ENCODE assay signal across 1 cellular context in the genomic region with DNA sequence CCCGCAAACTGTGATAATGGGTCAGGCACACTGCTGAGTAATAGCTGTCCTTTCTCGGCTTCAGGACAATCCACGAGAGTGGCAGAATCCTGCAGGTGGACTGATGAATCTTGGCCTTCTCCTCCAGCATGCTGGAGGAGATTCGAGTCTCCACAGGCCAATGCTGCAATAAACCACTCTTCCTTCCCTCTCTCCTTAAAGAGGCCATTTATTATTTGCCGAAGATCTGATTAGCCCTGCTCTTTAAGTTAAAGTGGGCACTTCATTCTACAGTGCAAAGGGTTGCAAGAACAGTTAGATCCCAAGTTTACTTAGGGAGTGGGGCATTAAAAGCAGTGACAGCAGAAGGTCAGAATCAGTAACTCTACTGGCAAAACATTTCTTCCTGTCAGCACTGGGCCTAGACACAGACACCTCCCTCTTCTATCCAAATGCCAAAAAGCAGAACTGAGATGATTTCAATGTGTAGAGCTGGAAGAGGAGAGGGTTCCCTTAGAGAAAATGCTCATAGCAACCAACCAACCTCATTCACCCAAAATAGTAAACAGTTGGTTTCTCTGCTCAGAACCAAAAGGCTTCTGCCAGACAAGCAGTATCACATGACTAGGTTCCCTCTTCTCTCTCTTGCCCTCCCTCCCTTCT.
TF ChIP-seq lines count a peak whose summit lies in the region.

No MANE protein-coding gene starts in this region.

TF ChIP-seq in GM12878, 131 proteins besides CTCF, POLR2A, EP300 and RAD21 (continued from another document and continues in another):
- TF ChIP-seq, protein P1, sequence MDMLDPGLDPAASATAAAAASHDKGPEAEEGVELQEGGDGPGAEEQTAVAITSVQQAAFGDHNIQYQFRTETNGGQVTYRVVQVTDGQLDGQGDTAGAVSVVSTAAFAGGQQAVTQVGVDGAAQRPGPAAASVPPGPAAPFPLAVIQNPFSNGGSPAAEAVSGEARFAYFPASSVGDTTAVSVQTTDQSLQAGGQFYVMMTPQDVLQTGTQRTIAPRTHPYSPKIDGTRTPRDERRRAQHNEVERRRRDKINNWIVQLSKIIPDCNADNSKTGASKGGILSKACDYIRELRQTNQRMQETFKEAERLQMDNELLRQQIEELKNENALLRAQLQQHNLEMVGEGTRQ (IDR thresholded peaks at IDR 0.05; ENCODE audit: borderline replicate concordance, low read depth, low read length) = peak; percentile 32; the same call in 1 of the 2 replicates
- TF ChIP-seq PML (IDR thresholded peaks at IDR 0.05; ENCODE audit: low read length) (no peak), ZNF24 (IDR thresholded peaks at IDR 0.05) (peak; percentile 74), RUNX3 (IDR thresholded peaks at IDR 0.05; ENCODE audit: low read length) (peak; percentile 81), KAT2A (conservative IDR thresholded peaks at IDR 0.05; ENCODE audit: control insufficient read depth, low read depth, low read length) (no peak), RBBP5 (conservative IDR thresholded peaks at IDR 0.05) (no peak), GATAD2B (conservative IDR thresholded peaks at IDR 0.05; ENCODE audit: low read depth) (no peak), MYC (IDR thresholded peaks at IDR 0.05; ENCODE audit: insufficient read depth, insufficient read length, insufficient replicate concordance, low read length, severe bottlenecking) (no peak), YY1 (IDR thresholded peaks at IDR 0.05; ENCODE audit: low read depth, low read length) (no peak), HCFC1 (IDR thresholded peaks at IDR 0.05; ENCODE audit: low read length) (no peak), TCF7 (IDR thresholded peaks at IDR 0.05; ENCODE audit: borderline replicate concordance) (no peak), SMC3 (IDR thresholded peaks at IDR 0.05; ENCODE audit: borderline replicate concordance, low read length) (no peak), EED (IDR thresholded peaks at IDR 0.05; ENCODE audit: low read depth) (peak; percentile 81), POLR2AphosphoS5 (IDR thresholded peaks at IDR 0.05; ENCODE audit: low read length) (no peak), YBX1 (IDR thresholded peaks at IDR 0.05) (no peak), NFYA (IDR thresholded peaks at IDR 0.05; ENCODE audit: borderline replicate concordance, low read depth, low read length) (no peak), STAT1 (conservative IDR thresholded peaks at IDR 0.05) (no peak), ZNF207 (IDR thresholded peaks at IDR 0.05; ENCODE audit: borderline replicate concordance) (no peak), PAX8 (IDR thresholded peaks at IDR 0.05) (no peak), MEF2B (IDR thresholded peaks at IDR 0.05; ENCODE audit: partially characterized antibody, poor library complexity, severe bottlenecking) (peak; percentile 84), CBX5 (IDR thresholded peaks at IDR 0.05; ENCODE audit: low read depth) (no peak), SUPT20H (IDR thresholded peaks at IDR 0.05; ENCODE audit: borderline replicate concordance, control insufficient read depth, low read depth, low read length) (no peak), SRF (IDR thresholded peaks at IDR 0.05; ENCODE audit: low read depth in 2 of 2, low read length in 2 of 2) (no peak)
- TF ChIP-seq, protein P2, sequence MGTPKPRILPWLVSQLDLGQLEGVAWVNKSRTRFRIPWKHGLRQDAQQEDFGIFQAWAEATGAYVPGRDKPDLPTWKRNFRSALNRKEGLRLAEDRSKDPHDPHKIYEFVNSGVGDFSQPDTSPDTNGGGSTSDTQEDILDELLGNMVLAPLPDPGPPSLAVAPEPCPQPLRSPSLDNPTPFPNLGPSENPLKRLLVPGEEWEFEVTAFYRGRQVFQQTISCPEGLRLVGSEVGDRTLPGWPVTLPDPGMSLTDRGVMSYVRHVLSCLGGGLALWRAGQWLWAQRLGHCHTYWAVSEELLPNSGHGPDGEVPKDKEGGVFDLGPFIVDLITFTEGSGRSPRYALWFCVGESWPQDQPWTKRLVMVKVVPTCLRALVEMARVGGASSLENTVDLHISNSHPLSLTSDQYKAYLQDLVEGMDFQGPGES (IDR thresholded peaks at IDR 0.05) = no peak
- TF ChIP-seq, protein P3, sequence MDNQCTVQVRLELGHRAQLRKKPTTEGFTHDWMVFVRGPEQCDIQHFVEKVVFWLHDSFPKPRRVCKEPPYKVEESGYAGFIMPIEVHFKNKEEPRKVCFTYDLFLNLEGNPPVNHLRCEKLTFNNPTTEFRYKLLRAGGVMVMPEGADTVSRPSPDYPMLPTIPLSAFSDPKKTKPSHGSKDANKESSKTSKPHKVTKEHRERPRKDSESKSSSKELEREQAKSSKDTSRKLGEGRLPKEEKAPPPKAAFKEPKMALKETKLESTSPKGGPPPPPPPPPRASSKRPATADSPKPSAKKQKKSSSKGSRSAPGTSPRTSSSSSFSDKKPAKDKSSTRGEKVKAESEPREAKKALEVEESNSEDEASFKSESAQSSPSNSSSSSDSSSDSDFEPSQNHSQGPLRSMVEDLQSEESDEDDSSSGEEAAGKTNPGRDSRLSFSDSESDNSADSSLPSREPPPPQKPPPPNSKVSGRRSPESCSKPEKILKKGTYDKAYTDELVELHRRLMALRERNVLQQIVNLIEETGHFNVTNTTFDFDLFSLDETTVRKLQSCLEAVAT (IDR thresholded peaks at IDR 0.05) = no peak
- TF ChIP-seq, protein P4, sequence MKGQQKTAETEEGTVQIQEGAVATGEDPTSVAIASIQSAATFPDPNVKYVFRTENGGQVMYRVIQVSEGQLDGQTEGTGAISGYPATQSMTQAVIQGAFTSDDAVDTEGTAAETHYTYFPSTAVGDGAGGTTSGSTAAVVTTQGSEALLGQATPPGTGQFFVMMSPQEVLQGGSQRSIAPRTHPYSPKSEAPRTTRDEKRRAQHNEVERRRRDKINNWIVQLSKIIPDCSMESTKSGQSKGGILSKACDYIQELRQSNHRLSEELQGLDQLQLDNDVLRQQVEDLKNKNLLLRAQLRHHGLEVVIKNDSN (IDR thresholded peaks at IDR 0.05; ENCODE audit: borderline replicate concordance, extremely low read length, insufficient read depth, low read depth, low read length) = no peak
- TF ChIP-seq, protein P5, sequence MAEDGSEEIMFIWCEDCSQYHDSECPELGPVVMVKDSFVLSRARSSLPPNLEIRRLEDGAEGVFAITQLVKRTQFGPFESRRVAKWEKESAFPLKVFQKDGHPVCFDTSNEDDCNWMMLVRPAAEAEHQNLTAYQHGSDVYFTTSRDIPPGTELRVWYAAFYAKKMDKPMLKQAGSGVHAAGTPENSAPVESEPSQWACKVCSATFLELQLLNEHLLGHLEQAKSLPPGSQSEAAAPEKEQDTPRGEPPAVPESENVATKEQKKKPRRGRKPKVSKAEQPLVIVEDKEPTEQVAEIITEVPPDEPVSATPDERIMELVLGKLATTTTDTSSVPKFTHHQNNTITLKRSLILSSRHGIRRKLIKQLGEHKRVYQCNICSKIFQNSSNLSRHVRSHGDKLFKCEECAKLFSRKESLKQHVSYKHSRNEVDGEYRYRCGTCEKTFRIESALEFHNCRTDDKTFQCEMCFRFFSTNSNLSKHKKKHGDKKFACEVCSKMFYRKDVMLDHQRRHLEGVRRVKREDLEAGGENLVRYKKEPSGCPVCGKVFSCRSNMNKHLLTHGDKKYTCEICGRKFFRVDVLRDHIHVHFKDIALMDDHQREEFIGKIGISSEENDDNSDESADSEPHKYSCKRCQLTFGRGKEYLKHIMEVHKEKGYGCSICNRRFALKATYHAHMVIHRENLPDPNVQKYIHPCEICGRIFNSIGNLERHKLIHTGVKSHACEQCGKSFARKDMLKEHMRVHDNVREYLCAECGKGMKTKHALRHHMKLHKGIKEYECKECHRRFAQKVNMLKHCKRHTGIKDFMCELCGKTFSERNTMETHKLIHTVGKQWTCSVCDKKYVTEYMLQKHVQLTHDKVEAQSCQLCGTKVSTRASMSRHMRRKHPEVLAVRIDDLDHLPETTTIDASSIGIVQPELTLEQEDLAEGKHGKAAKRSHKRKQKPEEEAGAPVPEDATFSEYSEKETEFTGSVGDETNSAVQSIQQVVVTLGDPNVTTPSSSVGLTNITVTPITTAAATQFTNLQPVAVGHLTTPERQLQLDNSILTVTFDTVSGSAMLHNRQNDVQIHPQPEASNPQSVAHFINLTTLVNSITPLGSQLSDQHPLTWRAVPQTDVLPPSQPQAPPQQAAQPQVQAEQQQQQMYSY (CRISPR knock-in tag; IDR thresholded peaks at IDR 0.05) = no peak
- TF ChIP-seq, protein P6, sequence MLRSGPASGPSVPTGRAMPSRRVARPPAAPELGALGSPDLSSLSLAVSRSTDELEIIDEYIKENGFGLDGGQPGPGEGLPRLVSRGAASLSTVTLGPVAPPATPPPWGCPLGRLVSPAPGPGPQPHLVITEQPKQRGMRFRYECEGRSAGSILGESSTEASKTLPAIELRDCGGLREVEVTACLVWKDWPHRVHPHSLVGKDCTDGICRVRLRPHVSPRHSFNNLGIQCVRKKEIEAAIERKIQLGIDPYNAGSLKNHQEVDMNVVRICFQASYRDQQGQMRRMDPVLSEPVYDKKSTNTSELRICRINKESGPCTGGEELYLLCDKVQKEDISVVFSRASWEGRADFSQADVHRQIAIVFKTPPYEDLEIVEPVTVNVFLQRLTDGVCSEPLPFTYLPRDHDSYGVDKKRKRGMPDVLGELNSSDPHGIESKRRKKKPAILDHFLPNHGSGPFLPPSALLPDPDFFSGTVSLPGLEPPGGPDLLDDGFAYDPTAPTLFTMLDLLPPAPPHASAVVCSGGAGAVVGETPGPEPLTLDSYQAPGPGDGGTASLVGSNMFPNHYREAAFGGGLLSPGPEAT (IDR thresholded peaks at IDR 0.05; ENCODE audit: low read depth) = peak; percentile 78
- TF ChIP-seq, protein P7, sequence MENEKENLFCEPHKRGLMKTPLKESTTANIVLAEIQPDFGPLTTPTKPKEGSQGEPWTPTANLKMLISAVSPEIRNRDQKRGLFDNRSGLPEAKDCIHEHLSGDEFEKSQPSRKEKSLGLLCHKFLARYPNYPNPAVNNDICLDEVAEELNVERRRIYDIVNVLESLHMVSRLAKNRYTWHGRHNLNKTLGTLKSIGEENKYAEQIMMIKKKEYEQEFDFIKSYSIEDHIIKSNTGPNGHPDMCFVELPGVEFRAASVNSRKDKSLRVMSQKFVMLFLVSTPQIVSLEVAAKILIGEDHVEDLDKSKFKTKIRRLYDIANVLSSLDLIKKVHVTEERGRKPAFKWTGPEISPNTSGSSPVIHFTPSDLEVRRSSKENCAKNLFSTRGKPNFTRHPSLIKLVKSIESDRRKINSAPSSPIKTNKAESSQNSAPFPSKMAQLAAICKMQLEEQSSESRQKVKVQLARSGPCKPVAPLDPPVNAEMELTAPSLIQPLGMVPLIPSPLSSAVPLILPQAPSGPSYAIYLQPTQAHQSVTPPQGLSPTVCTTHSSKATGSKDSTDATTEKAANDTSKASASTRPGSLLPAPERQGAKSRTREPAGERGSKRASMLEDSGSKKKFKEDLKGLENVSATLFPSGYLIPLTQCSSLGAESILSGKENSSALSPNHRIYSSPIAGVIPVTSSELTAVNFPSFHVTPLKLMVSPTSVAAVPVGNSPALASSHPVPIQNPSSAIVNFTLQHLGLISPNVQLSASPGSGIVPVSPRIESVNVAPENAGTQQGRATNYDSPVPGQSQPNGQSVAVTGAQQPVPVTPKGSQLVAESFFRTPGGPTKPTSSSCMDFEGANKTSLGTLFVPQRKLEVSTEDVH (IDR thresholded peaks at IDR 0.05; ENCODE audit: low read depth, partially characterized antibody) = no peak
- TF ChIP-seq, protein P8, sequence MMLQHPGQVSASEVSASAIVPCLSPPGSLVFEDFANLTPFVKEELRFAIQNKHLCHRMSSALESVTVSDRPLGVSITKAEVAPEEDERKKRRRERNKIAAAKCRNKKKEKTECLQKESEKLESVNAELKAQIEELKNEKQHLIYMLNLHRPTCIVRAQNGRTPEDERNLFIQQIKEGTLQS (IDR thresholded peaks at IDR 0.05; ENCODE audit: borderline replicate concordance, extremely low read depth, low read depth, low read length) = no peak
- TF ChIP-seq, protein P9, sequence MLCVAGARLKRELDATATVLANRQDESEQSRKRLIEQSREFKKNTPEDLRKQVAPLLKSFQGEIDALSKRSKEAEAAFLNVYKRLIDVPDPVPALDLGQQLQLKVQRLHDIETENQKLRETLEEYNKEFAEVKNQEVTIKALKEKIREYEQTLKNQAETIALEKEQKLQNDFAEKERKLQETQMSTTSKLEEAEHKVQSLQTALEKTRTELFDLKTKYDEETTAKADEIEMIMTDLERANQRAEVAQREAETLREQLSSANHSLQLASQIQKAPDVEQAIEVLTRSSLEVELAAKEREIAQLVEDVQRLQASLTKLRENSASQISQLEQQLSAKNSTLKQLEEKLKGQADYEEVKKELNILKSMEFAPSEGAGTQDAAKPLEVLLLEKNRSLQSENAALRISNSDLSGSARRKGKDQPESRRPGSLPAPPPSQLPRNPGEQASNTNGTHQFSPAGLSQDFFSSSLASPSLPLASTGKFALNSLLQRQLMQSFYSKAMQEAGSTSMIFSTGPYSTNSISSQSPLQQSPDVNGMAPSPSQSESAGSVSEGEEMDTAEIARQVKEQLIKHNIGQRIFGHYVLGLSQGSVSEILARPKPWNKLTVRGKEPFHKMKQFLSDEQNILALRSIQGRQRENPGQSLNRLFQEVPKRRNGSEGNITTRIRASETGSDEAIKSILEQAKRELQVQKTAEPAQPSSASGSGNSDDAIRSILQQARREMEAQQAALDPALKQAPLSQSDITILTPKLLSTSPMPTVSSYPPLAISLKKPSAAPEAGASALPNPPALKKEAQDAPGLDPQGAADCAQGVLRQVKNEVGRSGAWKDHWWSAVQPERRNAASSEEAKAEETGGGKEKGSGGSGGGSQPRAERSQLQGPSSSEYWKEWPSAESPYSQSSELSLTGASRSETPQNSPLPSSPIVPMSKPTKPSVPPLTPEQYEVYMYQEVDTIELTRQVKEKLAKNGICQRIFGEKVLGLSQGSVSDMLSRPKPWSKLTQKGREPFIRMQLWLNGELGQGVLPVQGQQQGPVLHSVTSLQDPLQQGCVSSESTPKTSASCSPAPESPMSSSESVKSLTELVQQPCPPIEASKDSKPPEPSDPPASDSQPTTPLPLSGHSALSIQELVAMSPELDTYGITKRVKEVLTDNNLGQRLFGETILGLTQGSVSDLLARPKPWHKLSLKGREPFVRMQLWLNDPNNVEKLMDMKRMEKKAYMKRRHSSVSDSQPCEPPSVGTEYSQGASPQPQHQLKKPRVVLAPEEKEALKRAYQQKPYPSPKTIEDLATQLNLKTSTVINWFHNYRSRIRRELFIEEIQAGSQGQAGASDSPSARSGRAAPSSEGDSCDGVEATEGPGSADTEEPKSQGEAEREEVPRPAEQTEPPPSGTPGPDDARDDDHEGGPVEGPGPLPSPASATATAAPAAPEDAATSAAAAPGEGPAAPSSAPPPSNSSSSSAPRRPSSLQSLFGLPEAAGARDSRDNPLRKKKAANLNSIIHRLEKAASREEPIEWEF (IDR thresholded peaks at IDR 0.05; ENCODE audit: insufficient replicate concordance, low read depth, low read length) = no peak
- TF ChIP-seq, protein P10, sequence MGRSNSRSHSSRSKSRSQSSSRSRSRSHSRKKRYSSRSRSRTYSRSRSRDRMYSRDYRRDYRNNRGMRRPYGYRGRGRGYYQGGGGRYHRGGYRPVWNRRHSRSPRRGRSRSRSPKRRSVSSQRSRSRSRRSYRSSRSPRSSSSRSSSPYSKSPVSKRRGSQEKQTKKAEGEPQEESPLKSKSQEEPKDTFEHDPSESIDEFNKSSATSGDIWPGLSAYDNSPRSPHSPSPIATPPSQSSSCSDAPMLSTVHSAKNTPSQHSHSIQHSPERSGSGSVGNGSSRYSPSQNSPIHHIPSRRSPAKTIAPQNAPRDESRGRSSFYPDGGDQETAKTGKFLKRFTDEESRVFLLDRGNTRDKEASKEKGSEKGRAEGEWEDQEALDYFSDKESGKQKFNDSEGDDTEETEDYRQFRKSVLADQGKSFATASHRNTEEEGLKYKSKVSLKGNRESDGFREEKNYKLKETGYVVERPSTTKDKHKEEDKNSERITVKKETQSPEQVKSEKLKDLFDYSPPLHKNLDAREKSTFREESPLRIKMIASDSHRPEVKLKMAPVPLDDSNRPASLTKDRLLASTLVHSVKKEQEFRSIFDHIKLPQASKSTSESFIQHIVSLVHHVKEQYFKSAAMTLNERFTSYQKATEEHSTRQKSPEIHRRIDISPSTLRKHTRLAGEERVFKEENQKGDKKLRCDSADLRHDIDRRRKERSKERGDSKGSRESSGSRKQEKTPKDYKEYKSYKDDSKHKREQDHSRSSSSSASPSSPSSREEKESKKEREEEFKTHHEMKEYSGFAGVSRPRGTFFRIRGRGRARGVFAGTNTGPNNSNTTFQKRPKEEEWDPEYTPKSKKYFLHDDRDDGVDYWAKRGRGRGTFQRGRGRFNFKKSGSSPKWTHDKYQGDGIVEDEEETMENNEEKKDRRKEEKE (IDR thresholded peaks at IDR 0.05) = no peak
